ENCODE assay signal across 2 cellular contexts in the genomic region with DNA sequence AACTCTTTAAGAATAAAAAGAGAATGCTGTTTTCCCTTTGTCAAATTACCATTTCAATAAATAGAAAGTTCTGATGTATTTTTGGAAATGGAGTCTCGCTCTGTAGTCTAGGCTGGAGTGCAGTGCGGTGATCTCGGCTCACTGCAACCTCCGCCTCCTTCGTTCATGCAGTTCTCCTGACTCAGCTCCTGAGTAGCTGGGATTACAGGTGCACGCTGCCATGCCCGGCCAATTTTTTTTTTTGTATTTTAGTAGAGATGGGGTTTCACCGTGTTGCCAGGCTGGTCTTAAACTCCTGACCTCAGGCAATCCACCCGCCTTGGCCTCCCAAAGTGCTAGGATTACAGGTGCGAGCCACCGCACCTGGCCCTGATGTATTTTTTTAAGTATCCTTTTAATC.
DNase-seq lines count a peak whose midpoint lies in the region; TF ChIP-seq lines count a peak whose summit lies in the region.
"Not testable (repeated sequence)": the region's sequence is repeated elsewhere in the genome, so short reads cannot be mapped to it uniquely, and the experiment has no call there.

No MANE protein-coding gene starts in this region.

- H3K4me3 Mint-ChIP-seq in glutamatergic neuron (ENCODE audit: unreplicated experiment): not testable (repeated sequence)

- H3K27me3 Mint-ChIP-seq in glutamatergic neuron (ENCODE audit: unreplicated experiment): not testable (repeated sequence)

- peaks cover 35% of the 10 kb centered on the region for H3K4me1 Mint-ChIP-seq in glutamatergic neuron (ENCODE audit: low read depth, unreplicated experiment)

- peak; percentile 75 for DNase-seq in RPMI8226
- not testable (repeated sequence) for DNase-seq in glutamatergic neuron

- H3K27ac Mint-ChIP-seq in glutamatergic neuron (ENCODE audit: unreplicated experiment): peak overlapping the region; percentile 39

- not testable (repeated sequence) for TF ChIP-seq CTCF in glutamatergic neuron (IDR thresholded peaks at IDR 0.05; ENCODE audit: partially characterized antibody, unreplicated experiment)

- H3K36me3 Mint-ChIP-seq in glutamatergic neuron (ENCODE audit: unreplicated experiment): not testable (repeated sequence)

- not testable (repeated sequence) for H3K9me3 Mint-ChIP-seq in glutamatergic neuron (ENCODE audit: unreplicated experiment)
